ENCODE assay signal across 24 cellular contexts in the genomic region with DNA sequence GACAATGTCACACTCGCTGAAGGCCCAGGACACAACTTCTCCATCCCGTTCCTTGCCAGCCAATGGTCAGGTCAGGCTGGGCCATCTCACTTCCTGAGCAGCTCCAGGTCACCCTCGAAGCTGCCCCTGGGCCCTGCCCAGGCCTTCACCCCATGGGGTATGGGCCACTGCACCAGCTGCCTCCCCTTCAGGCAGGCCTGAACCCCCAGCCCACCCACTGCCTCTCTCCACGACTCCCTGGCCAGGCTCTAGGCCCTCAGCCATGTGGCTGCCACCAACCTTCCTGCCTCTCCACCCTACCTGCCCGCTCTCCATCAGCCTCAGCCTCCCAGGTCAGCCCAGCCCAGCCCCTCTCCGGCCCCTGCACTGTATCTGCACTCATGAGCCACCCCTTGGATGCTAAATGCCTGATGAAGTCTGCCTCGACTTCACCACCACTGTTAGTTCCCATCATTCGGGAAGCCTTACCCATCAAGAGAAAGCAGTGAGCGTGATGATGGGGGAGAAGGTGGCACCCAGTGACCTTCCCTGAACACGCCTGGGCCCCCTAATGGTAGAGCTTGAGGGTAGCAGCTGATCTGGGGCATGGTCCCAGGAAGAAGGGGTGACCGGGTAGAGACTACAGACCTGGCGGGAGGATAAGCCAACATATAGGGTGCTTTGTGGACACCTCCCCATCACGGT.
DNase-seq lines count a peak whose midpoint lies in the region; ATAC-seq and TF ChIP-seq lines count a peak whose summit lies in the region.
"Had no signal": no experiment of that assay in that cellular context is flagged by ENCODE, and none has a peak within 500 bp of the region (broad histone marks: within the 10 kb centered on the region; RNA-seq: fewer than 3 reads in every experiment).

No MANE protein-coding gene starts in this region.

- H3K4me1 Mint-ChIP-seq in stimulated activated naive CD8-positive, alpha-beta T cell treated with anti-CD3 and anti-CD28 coated beads, Interleukin-15, amount 100 ng/mL, for 72 hours = peaks cover 40% of the 10 kb centered on the region
- H3K4me1 Mint-ChIP-seq in effector memory CD8-positive, alpha-beta T cell (ENCODE audit: low read depth in 2 of 2) = peaks cover 10 to 16% of the 10 kb centered on the region in 2 donors

- H3K27me3 ChIP-seq in OCI-LY1 (ENCODE audit: insufficient read depth, low read length) = no peaks in the 10 kb centered on the region
- H3K27me3 ChIP-seq: brain microvascular endothelial cell, heart right ventricle, ovary, vagina had no signal

- H3K79me2 ChIP-seq in OCI-LY1 (ENCODE audit: insufficient read depth, low read length) = no peaks in the 10 kb centered on the region

- H3K4me1 ChIP-seq in OCI-LY1 (ENCODE audit: insufficient read depth, low read length, severe bottlenecking) = no peaks in the 10 kb centered on the region

- H3K27ac Mint-ChIP-seq in stimulated activated naive CD8-positive, alpha-beta T cell treated with anti-CD3 and anti-CD28 coated beads, Interleukin-15, amount 100 ng/mL, for 72 hours = peak overlapping the region; percentile 58 to 67
- peak overlapping the region; percentile 2 to 8 for H3K27ac Mint-ChIP-seq in effector memory CD8-positive, alpha-beta T cell
- H3K27ac Mint-ChIP-seq: CD14-positive monocyte had no signal

- no peak overlapping the region for H3K4me2 ChIP-seq in OCI-LY1 (ENCODE audit: low read length)

- H3K9me3 ChIP-seq in OCI-LY1 (ENCODE audit: low read length) = no peaks in the 10 kb centered on the region
- H3K9me3 ChIP-seq: heart right ventricle, ovary, vagina had no signal

- no peak overlapping the region for H3K9ac ChIP-seq in OCI-LY1 (ENCODE audit: low read length)

- in situ Hi-C loops in GM13976 (cut with MboI; ENCODE audit: low sequenced_read_pairs, unreplicated experiment) = no loop called here

- H3F3A ChIP-seq in OCI-LY1 (ENCODE audit: insufficient read depth, low read length) = no peaks in the 10 kb centered on the region

- H3K27me3 Mint-ChIP-seq in stimulated activated naive CD8-positive, alpha-beta T cell treated with anti-CD3 and anti-CD28 coated beads, Interleukin-15, amount 100 ng/mL, for 72 hours = no peaks in the 10 kb centered on the region
- no peaks in the 10 kb centered on the region for H3K27me3 Mint-ChIP-seq in effector memory CD8-positive, alpha-beta T cell
- H3K27me3 Mint-ChIP-seq: naive thymus-derived CD8-positive, alpha-beta T cell had no signal

- no peak overlapping the region for H2AFZ ChIP-seq in OCI-LY1 (ENCODE audit: low read length)

- TF ChIP-seq CTCF in OCI-LY1 (IDR thresholded peaks at IDR 0.05; ENCODE audit: low read length) (peak; percentile 14; the same call in 1 of the 2 replicates), GM13976 (IDR thresholded peaks at IDR 0.05; ENCODE audit: borderline replicate concordance, control extremely low read depth, extremely low read depth, insufficient read depth, missing control alignments) (no peak)

- H3K4me3 ChIP-seq in OCI-LY1 (ENCODE audit: low read depth, low read length, poor library complexity, severe bottlenecking) = no peak overlapping the region
- H3K4me3 ChIP-seq: heart right ventricle, ovary, vagina had no signal

- no peak for DNase-seq in stimulated activated naive CD8-positive, alpha-beta T cell treated with anti-CD3 and anti-CD28 coated beads, Interleukin-15, amount 100 ng/mL, for 72 hours
- no peak for DNase-seq in stimulated activated naive CD8-positive, alpha-beta T cell treated with anti-CD3 and anti-CD28 coated beads, Interleukin-15, Interleukin-2, amounts not matched to agents 100 U/mL and 50 U/mL, for 24 hours
- no peak for DNase-seq in effector memory CD8-positive, alpha-beta T cell
- DNase-seq in C1 segment of cervical spinal cord (lab: John Stamatoyannopoulos, UW) (no peak), GM13976 (ENCODE audit: low spot score) (no peak), foreskin melanocyte (no peak)
- DNase-seq: activated gamma-delta T cell; brain microvascular endothelial cell; Kasumi-1; left colon; naive thymus-derived CD8-positive, alpha-beta T cell; NCI-H1092; NCI-H2081; NCI-H345; NCI-H774; OCI-M1; ovary; SHP77 treated with DMSO at 0.1 percent for 48 hours; SW 1271 had no signal

- H3K9me3 Mint-ChIP-seq in stimulated activated naive CD8-positive, alpha-beta T cell treated with anti-CD3 and anti-CD28 coated beads, Interleukin-15, amount 100 ng/mL, for 72 hours = no peaks in the 10 kb centered on the region
- no peaks in the 10 kb centered on the region for H3K9me3 Mint-ChIP-seq in effector memory CD8-positive, alpha-beta T cell
- H3K9me3 Mint-ChIP-seq: naive thymus-derived CD8-positive, alpha-beta T cell had no signal

- ATAC-seq in stimulated activated naive CD8-positive, alpha-beta T cell treated with anti-CD3 and anti-CD28 coated beads, Interleukin-15, amount 100 ng/mL, for 72 hours = no peak
- ATAC-seq in stimulated activated naive CD8-positive, alpha-beta T cell treated with anti-CD3 and anti-CD28 coated beads, Interleukin-15, Interleukin-2, amounts not matched to agents 100 U/mL and 50 U/mL, for 24 hours = no peak
- no peak for ATAC-seq in effector memory CD8-positive, alpha-beta T cell (replicated peaks)
- ATAC-seq: heart right ventricle; left colon; naive thymus-derived CD8-positive, alpha-beta T cell; sciatic nerve had no signal

- peaks cover 29% of the 10 kb centered on the region for H3K36me3 Mint-ChIP-seq in effector memory CD8-positive, alpha-beta T cell (ENCODE audit: insufficient read depth)

- no peak overlapping the region for H3K27ac ChIP-seq in OCI-LY1 (ENCODE audit: low read depth, low read length, poor library complexity, severe bottlenecking)
- H3K27ac ChIP-seq: brain microvascular endothelial cell, heart right ventricle, ovary, vagina had no signal

- no peaks in the 10 kb centered on the region for H4K20me1 ChIP-seq in OCI-LY1 (ENCODE audit: insufficient read depth, low read length)

- H3K36me3 ChIP-seq in OCI-LY1 (ENCODE audit: insufficient read depth, low read length) = peaks cover 29% of the 10 kb centered on the region; the same call in 1 of the 2 replicates
- H3K36me3 ChIP-seq: ovary had no signal

- H3K4me3 Mint-ChIP-seq in stimulated activated naive CD8-positive, alpha-beta T cell treated with anti-CD3 and anti-CD28 coated beads, Interleukin-15, amount 100 ng/mL, for 72 hours = no peak overlapping the region
- H3K4me3 Mint-ChIP-seq in effector memory CD8-positive, alpha-beta T cell = no peak overlapping the region
- H3K4me3 Mint-ChIP-seq: CD14-positive monocyte; naive thymus-derived CD8-positive, alpha-beta T cell had no signal

- no peaks in the 10 kb centered on the region for H3K9me2 ChIP-seq in OCI-LY1 (ENCODE audit: low read depth, low read length)
